Comparison of ENCODE assay signal across 17 cellular contexts in the genomic region with DNA sequence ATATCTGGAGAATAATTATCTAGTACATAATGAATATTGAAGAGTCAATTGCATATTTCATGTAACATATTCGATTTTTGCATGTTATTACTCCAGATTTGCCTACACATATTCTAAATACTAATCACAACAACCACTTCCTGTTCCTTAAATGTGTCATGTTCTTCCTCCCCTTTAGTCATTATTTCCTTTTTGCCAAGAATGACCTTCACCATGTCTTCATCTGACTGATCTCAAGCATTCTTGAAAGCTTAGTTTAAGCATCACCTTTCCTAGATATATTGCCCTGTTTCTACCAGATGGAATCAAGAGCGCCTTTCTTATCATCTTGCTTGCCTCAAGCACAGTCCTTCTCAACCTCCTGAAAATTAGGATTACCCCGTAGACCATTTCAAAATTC. TPM values are rescaled to one million over a fixed set of nuclear protein-coding genes. Genes with fewer than 3 reads are reported as not detected.
"Had no signal": no experiment of that assay in that cellular context is flagged by ENCODE, and none has a peak within 500 bp of the region (broad histone marks: within the 10 kb centered on the region; RNA-seq: fewer than 3 reads in every experiment).

No MANE protein-coding gene starts in this region.

- H3K27me3 ChIP-seq: adrenal gland, thyroid gland, uterus had no signal

- ATAC-seq: activated CD4-positive, alpha-beta T cell treated with anti-CD3 and anti-CD28 coated beads for 36 hours; left colon; naive thymus-derived CD4-positive, alpha-beta T cell had no signal

- H3K9me3 ChIP-seq: adrenal gland, thyroid gland, uterus had no signal

- H3K36me3 ChIP-seq: adrenal gland, thyroid gland, uterus had no signal

- H3K27ac ChIP-seq: adrenal gland, coronary artery, thyroid gland, uterus, VCaP had no signal

- DNase-seq: activated CD4-positive, alpha-beta memory T cell treated with anti-CD3 and anti-CD28 coated beads, Interleukin-2, amount 10 ng/mL, durations not matched to agents 7 days and 5 days; activated CD4-positive, alpha-beta T cell treated with anti-CD3 and anti-CD28 coated beads for 36 hours; activated naive CD4-positive, alpha-beta T cell treated with anti-CD3 and anti-CD28 coated beads, Interleukin-2, amount 50 U/mL, for 16 hours; adrenal gland; caudate nucleus; effector CD8-positive, alpha-beta T cell; immature natural killer cell; left colon; midbrain; naive thymus-derived CD4-positive, alpha-beta T cell; stimulated activated CD4-positive, alpha-beta T cell treated with anti-CD3 and anti-CD28 coated beads, Interleukin-4, amount 100 ng/mL, for 4 hours; thyroid gland; uterus had no signal

- H3K4me3 ChIP-seq: adrenal gland, coronary artery, lung, thyroid gland, uterus had no signal

- H3K4me1 ChIP-seq: adrenal gland, thyroid gland, uterus had no signal

RNA-seq across cellular contexts. Expression of a gene that starts 23.5 kb away (rescaled TPM):
- total RNA-seq: activated CD4-positive, alpha-beta memory T cell treated with anti-CD3 and anti-CD28 coated beads, Interleukin-2, amount 10 ng/mL, durations not matched to agents 7 days and 5 days; activated CD4-positive, alpha-beta T cell treated with anti-CD3 and anti-CD28 coated beads for 36 hours; epithelial cell of proximal tubule; naive thymus-derived CD4-positive, alpha-beta T cell had no signal
- polyA plus RNA-seq: immature natural killer cell; naive thymus-derived CD4-positive, alpha-beta T cell had no signal
